22 cellular contexts compared by ENCODE assay signal in the genomic region with DNA sequence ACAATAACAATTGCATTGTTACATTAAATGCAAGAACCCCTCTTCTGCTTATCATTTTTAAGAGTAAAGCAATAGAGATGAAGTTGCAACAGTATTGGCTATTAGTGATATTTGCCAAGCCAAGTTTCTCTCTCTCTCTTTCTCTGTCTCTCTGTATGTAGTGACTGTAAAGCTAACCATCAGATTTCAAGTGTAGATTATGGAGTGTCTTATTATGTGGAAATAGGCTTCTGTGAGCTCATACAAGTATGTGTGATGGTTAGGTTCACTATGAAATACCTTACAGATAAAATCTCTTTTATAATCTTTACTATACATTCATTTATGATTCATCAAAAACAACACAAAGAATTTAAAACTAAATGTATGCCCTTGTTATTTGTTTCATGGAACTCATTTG. TPM values are rescaled to one million over a fixed set of nuclear protein-coding genes. Genes with fewer than 3 reads are reported as not detected.
"Had no signal": no experiment of that assay in that cellular context is flagged by ENCODE, and none has a peak within 500 bp of the region (broad histone marks: within the 10 kb centered on the region; RNA-seq: fewer than 3 reads in every experiment).

No MANE protein-coding gene starts in this region.

- H3K27me3 ChIP-seq: adrenal gland, esophagus muscularis mucosa, heart right ventricle, neural progenitor cell, sigmoid colon, stomach, transverse colon, vagina had no signal

- H3K4me2 ChIP-seq: neural progenitor cell, smooth muscle cell had no signal

- DNase-seq: activated CD4-positive, alpha-beta T cell treated with anti-CD3 and anti-CD28 coated beads for 1 hour; activated CD4-positive, alpha-beta T cell treated with anti-CD3 and anti-CD28 coated beads, Interleukin-2, amount 50 U/mL, for 1 hour; activated CD8-positive, alpha-beta T cell treated with anti-CD3 and anti-CD28 coated beads, Interleukin-2, amount 10 ng/mL, durations not matched to agents 7 days and 5 days; activated T-cell treated with anti-CD3 and anti-CD28 coated beads, Interleukin-2, amount 50 U/mL, for 1 hour; adrenal gland; central memory CD4-positive, alpha-beta T cell; effector memory CD4-positive, alpha-beta T cell; heart right ventricle; naive thymus-derived CD8-positive, alpha-beta T cell; retina; sigmoid colon; stimulated activated CD4-positive, alpha-beta T cell treated with anti-CD3 and anti-CD28 coated beads, Interleukin-15, amount 100 ng/mL, for 24 hours; stomach; transverse colon had no signal

- H2AFZ ChIP-seq: neural progenitor cell had no signal

- H3K4me3 ChIP-seq: adrenal gland, esophagus muscularis mucosa, heart right ventricle, lung, neural progenitor cell, sigmoid colon, smooth muscle cell, stomach, transverse colon, vagina had no signal

- ATAC-seq: activated CD8-positive, alpha-beta T cell treated with anti-CD3 and anti-CD28 coated beads, Interleukin-2, amount 10 ng/mL, durations not matched to agents 7 days and 5 days; activated naive CD4-positive, alpha-beta T cell treated with anti-CD3 and anti-CD28 coated beads, Interleukin-2, amount 50 U/mL, for 72 hours; heart right ventricle; left lobe of liver; naive thymus-derived CD8-positive, alpha-beta T cell; stimulated activated memory B cell treated with anti-CD40 and anti-IgM and Interleukin-4, amounts not matched to agents 10 μg/mL and 1 μg/mL and 100 μg/mL, for 72 hours had no signal

- H3K27ac ChIP-seq: adrenal gland, esophagus muscularis mucosa, heart right ventricle, neural progenitor cell, sigmoid colon, stomach, transverse colon, vagina had no signal

- H3K9ac ChIP-seq: neural progenitor cell had no signal

- H3K36me3 ChIP-seq: adrenal gland, esophagus muscularis mucosa, heart right ventricle, neural progenitor cell, sigmoid colon, stomach, transverse colon, vagina had no signal

- H3K9me3 ChIP-seq: adrenal gland, vagina had no signal

- H3K4me1 ChIP-seq: adrenal gland, esophagus muscularis mucosa, neural progenitor cell, sigmoid colon, stomach, transverse colon, vagina had no signal

RNA-seq across cellular contexts. Expression of a gene that starts 28.6 kb away (rescaled TPM):
- polyA plus RNA-seq: naive thymus-derived CD8-positive, alpha-beta T cell had no signal
